1 cellular context compared by ENCODE assay signal in the genomic region with DNA sequence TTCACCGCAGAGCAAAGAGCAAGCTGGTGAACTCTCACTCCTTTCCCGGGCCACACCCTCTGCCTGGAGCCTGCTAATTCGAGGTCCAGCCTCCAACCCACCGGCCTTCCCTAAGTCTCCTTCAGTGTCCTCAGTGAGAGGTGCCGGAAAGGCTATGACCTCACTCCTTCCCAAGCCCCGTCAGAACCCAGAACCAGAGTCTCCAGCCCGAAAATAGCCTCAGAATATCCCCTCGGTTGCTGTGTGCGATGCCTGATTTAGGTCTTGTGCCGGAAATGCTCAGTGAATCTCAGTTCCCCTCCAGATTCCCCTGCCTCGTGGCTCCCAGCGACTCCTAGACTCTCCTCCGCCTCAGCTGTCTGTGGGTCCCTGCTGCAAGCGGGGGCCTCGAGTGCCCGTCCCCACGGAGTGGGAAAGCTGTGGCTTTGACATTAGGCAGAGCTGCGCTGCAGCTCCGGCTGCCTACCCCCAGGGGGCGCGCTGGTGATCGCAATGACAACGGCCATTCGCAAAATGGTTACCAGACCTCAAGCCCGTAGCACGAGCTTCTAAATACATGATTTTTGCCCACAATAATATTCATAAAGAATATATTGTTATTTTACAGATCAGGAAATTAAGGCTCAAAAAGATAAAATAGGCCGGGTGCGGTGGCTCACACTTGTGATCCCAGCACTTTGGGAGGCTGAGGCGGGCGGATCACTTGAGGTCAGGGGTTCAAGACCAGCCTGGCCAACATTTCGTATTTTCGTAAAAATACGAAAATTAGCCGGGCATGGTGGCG.
TF ChIP-seq lines count a peak whose summit lies in the region.

No MANE protein-coding gene starts in this region.

TF ChIP-seq in K562, 482 proteins besides CTCF, POLR2A, EP300 and RAD21 (continued from another document and continues in another):
- TF ChIP-seq, protein P1, sequence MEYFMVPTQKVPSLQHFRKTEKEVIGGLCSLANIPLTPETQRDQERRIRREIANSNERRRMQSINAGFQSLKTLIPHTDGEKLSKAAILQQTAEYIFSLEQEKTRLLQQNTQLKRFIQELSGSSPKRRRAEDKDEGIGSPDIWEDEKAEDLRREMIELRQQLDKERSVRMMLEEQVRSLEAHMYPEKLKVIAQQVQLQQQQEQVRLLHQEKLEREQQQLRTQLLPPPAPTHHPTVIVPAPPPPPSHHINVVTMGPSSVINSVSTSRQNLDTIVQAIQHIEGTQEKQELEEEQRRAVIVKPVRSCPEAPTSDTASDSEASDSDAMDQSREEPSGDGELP (CRISPR knock-in tag; IDR thresholded peaks at IDR 0.05; ENCODE audit: borderline replicate concordance), result peak; percentile 59; the same call in 1 of the 2 replicates
- TF ChIP-seq ZNF175 (CRISPR knock-in tag; IDR thresholded peaks at IDR 0.05; ENCODE audit: low read depth) (peak; percentile 80), RNF2 (IDR thresholded peaks at IDR 0.05) (peak; percentile 50; the same call in 1 of the 2 replicates), ZNF197 (CRISPR knock-in tag; IDR thresholded peaks at IDR 0.05; ENCODE audit: low read depth) (0 out of 2 replicates have a peak, but pooled peaks have one; percentile 41), ZNF23 (CRISPR knock-in tag; IDR thresholded peaks at IDR 0.05) (no peak), CBX3 (IDR thresholded peaks at IDR 0.05; ENCODE audit: borderline replicate concordance in 1 of 2, low read length in 2 of 2) (peak in 1 of 2 experiments; percentile 81; a peak in 2 of 3 replicates), FOSL1 (tag; conservative IDR thresholded peaks at IDR 0.05) (no peak), ZNF282 (CRISPR knock-in tag; IDR thresholded peaks at IDR 0.05) (peak; percentile 21; the same call in 1 of the 2 replicates), HMGXB4 (CRISPR knock-in tag; IDR thresholded peaks at IDR 0.05) (no peak; the same call in 1 of the 2 replicates), ADNP (tag; IDR thresholded peaks at IDR 0.05) (peak; percentile 66), ZNF277 (CRISPR knock-in tag; IDR thresholded peaks at IDR 0.05; ENCODE audit: borderline replicate concordance) (no peak), ZNF79 (CRISPR knock-in tag; IDR thresholded peaks at IDR 0.05; ENCODE audit: low read depth) (no peak), RCOR1 (IDR thresholded peaks at IDR 0.05; ENCODE audit: borderline replicate concordance in 1 of 2, low read depth in 2 of 2, low read length in 2 of 2) (peak in 1 of 2 experiments; percentile 47; a peak in 1 of 4 replicates), ZMIZ1 (IDR thresholded peaks at IDR 0.05; ENCODE audit: low read depth in 2 of 2, low read length in 2 of 2) (no peak; a peak in 1 of 4 replicates), PHB (CRISPR knock-in tag; IDR thresholded peaks at IDR 0.05) (no peak), ERF (CRISPR knock-in tag; IDR thresholded peaks at IDR 0.05) (no peak), NCOA2 (IDR thresholded peaks at IDR 0.05; ENCODE audit: partially characterized antibody in 2 of 2) (no peak), RBFOX2 (IDR thresholded peaks at IDR 0.05; ENCODE audit: low read depth, low read length) (0 out of 2 replicates have a peak, but pooled peaks have one; percentile 19), PHTF2 (CRISPR knock-in tag; IDR thresholded peaks at IDR 0.05) (no peak), RBM15 (IDR thresholded peaks at IDR 0.05; ENCODE audit: insufficient read depth, low read length) (no peak)
- TF ChIP-seq, protein P2, sequence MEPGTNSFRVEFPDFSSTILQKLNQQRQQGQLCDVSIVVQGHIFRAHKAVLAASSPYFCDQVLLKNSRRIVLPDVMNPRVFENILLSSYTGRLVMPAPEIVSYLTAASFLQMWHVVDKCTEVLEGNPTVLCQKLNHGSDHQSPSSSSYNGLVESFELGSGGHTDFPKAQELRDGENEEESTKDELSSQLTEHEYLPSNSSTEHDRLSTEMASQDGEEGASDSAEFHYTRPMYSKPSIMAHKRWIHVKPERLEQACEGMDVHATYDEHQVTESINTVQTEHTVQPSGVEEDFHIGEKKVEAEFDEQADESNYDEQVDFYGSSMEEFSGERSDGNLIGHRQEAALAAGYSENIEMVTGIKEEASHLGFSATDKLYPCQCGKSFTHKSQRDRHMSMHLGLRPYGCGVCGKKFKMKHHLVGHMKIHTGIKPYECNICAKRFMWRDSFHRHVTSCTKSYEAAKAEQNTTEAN (CRISPR knock-in tag; IDR thresholded peaks at IDR 0.05), result no peak
- TF ChIP-seq, protein P3, sequence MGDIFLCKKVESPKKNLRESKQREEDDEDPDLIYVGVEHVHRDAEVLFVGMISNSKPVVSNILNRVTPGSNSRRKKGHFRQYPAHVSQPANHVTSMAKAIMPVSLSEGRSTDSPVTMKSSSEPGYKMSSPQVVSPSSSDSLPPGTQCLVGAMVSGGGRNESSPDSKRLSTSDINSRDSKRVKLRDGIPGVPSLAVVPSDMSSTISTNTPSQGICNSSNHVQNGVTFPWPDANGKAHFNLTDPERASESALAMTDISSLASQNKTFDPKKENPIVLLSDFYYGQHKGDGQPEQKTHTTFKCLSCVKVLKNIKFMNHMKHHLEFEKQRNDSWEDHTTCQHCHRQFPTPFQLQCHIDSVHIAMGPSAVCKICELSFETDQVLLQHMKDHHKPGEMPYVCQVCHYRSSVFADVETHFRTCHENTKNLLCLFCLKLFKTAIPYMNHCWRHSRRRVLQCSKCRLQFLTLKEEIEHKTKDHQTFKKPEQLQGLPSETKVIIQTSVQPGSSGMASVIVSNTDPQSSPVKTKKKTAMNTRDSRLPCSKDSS (IDR thresholded peaks at IDR 0.05; ENCODE audit: low read depth, partially characterized antibody), result no peak
- TF ChIP-seq, protein P4, sequence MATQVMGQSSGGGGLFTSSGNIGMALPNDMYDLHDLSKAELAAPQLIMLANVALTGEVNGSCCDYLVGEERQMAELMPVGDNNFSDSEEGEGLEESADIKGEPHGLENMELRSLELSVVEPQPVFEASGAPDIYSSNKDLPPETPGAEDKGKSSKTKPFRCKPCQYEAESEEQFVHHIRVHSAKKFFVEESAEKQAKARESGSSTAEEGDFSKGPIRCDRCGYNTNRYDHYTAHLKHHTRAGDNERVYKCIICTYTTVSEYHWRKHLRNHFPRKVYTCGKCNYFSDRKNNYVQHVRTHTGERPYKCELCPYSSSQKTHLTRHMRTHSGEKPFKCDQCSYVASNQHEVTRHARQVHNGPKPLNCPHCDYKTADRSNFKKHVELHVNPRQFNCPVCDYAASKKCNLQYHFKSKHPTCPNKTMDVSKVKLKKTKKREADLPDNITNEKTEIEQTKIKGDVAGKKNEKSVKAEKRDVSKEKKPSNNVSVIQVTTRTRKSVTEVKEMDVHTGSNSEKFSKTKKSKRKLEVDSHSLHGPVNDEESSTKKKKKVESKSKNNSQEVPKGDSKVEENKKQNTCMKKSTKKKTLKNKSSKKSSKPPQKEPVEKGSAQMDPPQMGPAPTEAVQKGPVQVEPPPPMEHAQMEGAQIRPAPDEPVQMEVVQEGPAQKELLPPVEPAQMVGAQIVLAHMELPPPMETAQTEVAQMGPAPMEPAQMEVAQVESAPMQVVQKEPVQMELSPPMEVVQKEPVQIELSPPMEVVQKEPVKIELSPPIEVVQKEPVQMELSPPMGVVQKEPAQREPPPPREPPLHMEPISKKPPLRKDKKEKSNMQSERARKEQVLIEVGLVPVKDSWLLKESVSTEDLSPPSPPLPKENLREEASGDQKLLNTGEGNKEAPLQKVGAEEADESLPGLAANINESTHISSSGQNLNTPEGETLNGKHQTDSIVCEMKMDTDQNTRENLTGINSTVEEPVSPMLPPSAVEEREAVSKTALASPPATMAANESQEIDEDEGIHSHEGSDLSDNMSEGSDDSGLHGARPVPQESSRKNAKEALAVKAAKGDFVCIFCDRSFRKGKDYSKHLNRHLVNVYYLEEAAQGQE (CRISPR knock-in tag; IDR thresholded peaks at IDR 0.05; ENCODE audit: low read depth), result no peak
